ENCODE assay signal across 10 cellular contexts in the genomic region with DNA sequence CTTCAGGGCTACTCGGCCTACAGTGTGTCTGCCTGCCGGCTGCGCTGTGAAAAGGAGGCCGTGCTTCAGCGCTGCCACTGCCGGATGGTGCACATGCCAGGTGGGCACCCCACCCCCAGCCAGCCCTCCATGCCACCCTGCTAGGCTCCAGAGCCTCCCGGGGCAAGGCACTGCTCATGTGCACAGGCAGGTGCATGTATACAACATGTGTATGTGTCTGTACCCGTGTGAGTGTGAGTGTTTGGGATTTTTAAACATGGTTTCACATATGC. TPM values are rescaled to one million over a fixed set of nuclear protein-coding genes. Genes with fewer than 3 reads are reported as not detected.
"Had no signal": no experiment of that assay in that cellular context is flagged by ENCODE, and none has a peak within 500 bp of the region (broad histone marks: within the 10 kb centered on the region; RNA-seq: fewer than 3 reads in every experiment).

No MANE protein-coding gene starts in this region.

- H3K27ac ChIP-seq: GM23248, HL-60 had no signal

- H2AFZ ChIP-seq: GM23248 had no signal

- DNase-seq: GM23248, GOT3, H9, HCEC 1CT, KG1 had no signal

- H3K9ac ChIP-seq: GM23248 had no signal

- ATAC-seq: HepG2, K562 had no signal

- H3K4me3 ChIP-seq: GM23248, K562 had no signal

- FAIRE-seq: H54, HepG2, K562 had no signal

RNA-seq across cellular contexts. Expression of a gene that starts 18.0 kb away (rescaled TPM):
- total RNA-seq: HepG2, HT1080 had no signal
- polyA plus RNA-seq: GM23248 had no signal
